ENCODE assay signal across 8 cellular contexts in the genomic region with DNA sequence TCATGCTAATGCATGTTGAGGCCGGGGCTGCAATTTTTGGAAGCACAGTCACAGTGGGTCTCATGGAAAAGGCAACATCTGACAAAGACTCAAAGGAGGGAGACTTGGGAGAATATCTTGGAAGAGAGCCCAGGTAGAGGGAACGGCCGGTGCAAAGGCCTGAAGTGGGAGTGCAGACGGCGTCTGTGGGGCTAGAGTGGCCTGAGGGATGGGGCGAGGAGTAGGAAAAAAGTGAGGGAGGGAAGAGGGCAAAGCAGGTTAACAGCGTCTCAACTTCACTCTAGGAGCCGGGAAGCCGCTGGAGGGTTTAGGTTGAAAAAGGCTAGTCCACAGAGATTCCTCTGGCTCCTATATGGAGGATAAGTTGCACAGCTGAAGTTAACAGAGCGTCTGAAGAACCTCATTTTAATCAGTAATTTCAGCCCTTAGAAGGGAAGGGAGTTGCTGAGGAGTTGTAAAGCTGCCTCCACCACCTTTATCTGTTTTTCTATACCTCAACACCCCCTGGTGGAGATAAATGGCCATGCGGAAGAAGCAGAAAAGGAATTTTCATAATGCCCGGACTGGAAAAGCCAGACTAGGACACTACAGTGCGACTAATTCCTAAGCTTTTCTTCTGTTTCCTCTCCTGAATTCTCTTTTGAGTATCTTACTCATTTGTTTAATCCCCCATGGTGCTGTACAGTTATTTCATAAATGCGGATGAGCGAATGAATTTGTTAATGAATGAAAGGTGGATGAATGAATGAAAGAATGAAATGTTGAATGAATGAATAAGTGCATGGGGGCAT.
DNase-seq lines count a peak whose midpoint lies in the region; ATAC-seq, FAIRE-seq and TF ChIP-seq lines count a peak whose summit lies in the region.

No MANE protein-coding gene starts in this region.

- DNase-seq in activated gamma-delta T cell treated with Interleukin-2 at 50 U/mL for 16 hours (peak; percentile 34), activated gamma-delta T cell (lab: John Stamatoyannopoulos, UW) (no peak), NCI-H2196 (lab: John Stamatoyannopoulos, UW; ENCODE audit: unreplicated experiment) (peak; percentile 52), WTC11 (ENCODE audit: low spot score) (peak; percentile 54), memory B cell (ENCODE audit: low spot score in 2 of 2) (peak; percentile 30 to 54), thoracic aorta (ENCODE audit: low spot score) (no peak)

- H3K27me3 Mint-ChIP-seq in WTC11 (ENCODE audit: low read depth) = peaks cover 9% of the 10 kb centered on the region
- peaks cover 9% of the 10 kb centered on the region for H3K27me3 Mint-ChIP-seq in memory B cell

- H3K9me3 Mint-ChIP-seq in WTC11 = no peaks in the 10 kb centered on the region
- no peaks in the 10 kb centered on the region for H3K9me3 Mint-ChIP-seq in memory B cell

- peaks cover 11% of the 10 kb centered on the region for H3K4me1 Mint-ChIP-seq in WTC11
- peaks cover 2% of the 10 kb centered on the region for H3K4me1 Mint-ChIP-seq in memory B cell

- POLR2A ChIA-PET in WTC11 (lab: Charles Lee) = no interaction called here

- no peaks in the 10 kb centered on the region for H3K36me3 ChIP-seq in thoracic aorta

- H3K27ac ChIP-seq in thoracic aorta = no peak overlapping the region

- peak; percentile 75 for TF ChIP-seq CTCF in WTC11 (IDR thresholded peaks at IDR 0.05)
- TF ChIP-seq CTCF in thoracic aorta (IDR thresholded peaks at IDR 0.05) = peak; percentile 71

- FAIRE-seq in endometrium (lab: Jason Lieb, UNC) = peak; percentile 70

- no peak overlapping the region for H3K27ac Mint-ChIP-seq in WTC11
- no peak overlapping the region for H3K27ac Mint-ChIP-seq in memory B cell

- ATAC-seq in HG02938 (IDR thresholded peaks at IDR 0.05; ENCODE audit: unreplicated experiment) = peak; percentile 70
- peak; percentile 83 for ATAC-seq in WTC11
- peak; percentile 70 for ATAC-seq in memory B cell (ENCODE audit: low read depth)
- ATAC-seq in thoracic aorta (ENCODE audit: insufficient number of reproducible peaks, low FRiP score, low read depth) = no peak

- H3K27me3 ChIP-seq in thoracic aorta (replicated peaks; ENCODE audit: insufficient read depth) = no peaks in the 10 kb centered on the region

- H3K4me3 Mint-ChIP-seq in WTC11 = peak overlapping the region; percentile 29
- H3K4me3 Mint-ChIP-seq in memory B cell = no peak overlapping the region

- H3K4me3 ChIP-seq in thoracic aorta = no peak overlapping the region

- H3K4me1 ChIP-seq in thoracic aorta (ENCODE audit: control insufficient read depth in 1 of 2, low read depth in 2 of 2) = peaks cover 0 to 4% of the 10 kb centered on the region in 2 donors

- no peaks in the 10 kb centered on the region for H3K9me3 ChIP-seq in thoracic aorta

- H3K36me3 Mint-ChIP-seq in WTC11 (no peaks in the 10 kb centered on the region), memory B cell (no peaks in the 10 kb centered on the region)

- CTCF ChIA-PET in WTC11 (lab: Charles Lee) = interaction anchor here (0.6 to 2.4 kb wide), 22 partner anchors 10 to 875 kb away, joined by 3 to 15 read pairs (median 4); no protein-coding TSS in a partner anchor

TF ChIP-seq in WTC11, 78 proteins besides CTCF, POLR2A, EP300 and RAD21:
- no peak for TF ChIP-seq ATF3 (CRISPR knock-in tag; conservative IDR thresholded peaks at IDR 0.05)
- TF ChIP-seq E2F1 (CRISPR knock-in tag; IDR thresholded peaks at IDR 0.05) = no peak
- 0 out of 2 replicates have a peak, but pooled peaks have one; percentile 3 for TF ChIP-seq HMGA2 (CRISPR knock-in tag; IDR thresholded peaks at IDR 0.05)
- no peak for TF ChIP-seq PREB (CRISPR knock-in tag; IDR thresholded peaks at IDR 0.05; ENCODE audit: borderline replicate concordance)
- no peak for TF ChIP-seq NR1H2 (CRISPR knock-in tag; IDR thresholded peaks at IDR 0.05)
- TF ChIP-seq MYBL2 (CRISPR knock-in tag; IDR thresholded peaks at IDR 0.05) = no peak
- no peak for TF ChIP-seq IRF2 (CRISPR knock-in tag; IDR thresholded peaks at IDR 0.05; ENCODE audit: borderline replicate concordance, low read depth)

Comparison
In these comparisons a context has a peak if more than half of its experiments do, and no peak if none do; other contexts are left out.
1. DNase-seq: peak in activated gamma-delta T cell treated with Interleukin-2 at 50 U/mL for 16 hours (single experiment), NCI-H2196 (single experiment), WTC11 (single experiment) and memory B cell (2 of 2); none in activated gamma-delta T cell (single experiment) and thoracic aorta (single experiment).